In the genomic region with DNA sequence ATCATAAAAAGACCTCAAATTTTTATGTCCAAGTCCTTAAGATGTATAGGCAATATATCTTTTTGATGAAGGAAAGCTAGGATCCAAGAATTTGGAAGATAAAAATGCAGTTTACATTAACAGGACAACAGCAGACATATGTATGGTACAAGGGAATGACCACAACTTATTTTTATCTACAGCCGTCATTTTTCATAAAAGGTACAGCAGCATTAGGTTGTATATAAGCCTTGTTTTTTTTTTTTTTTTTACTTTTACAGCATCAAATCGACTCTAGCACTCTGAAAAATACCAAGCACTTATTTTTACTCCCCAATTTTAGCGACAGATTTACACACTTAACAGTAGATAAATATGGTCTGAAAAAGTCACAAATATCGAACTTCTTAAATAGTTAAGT, we compare ENCODE assay signal across 9 cellular contexts. TPM values are rescaled to one million over a fixed set of nuclear protein-coding genes. Genes with fewer than 3 reads are reported as not detected.
DNase-seq lines count a peak whose midpoint lies in the region; ATAC-seq lines count a peak whose summit lies in the region.
"Had no signal": no experiment of that assay in that cellular context is flagged by ENCODE, and none has a peak within 500 bp of the region (broad histone marks: within the 10 kb centered on the region; RNA-seq: fewer than 3 reads in every experiment).

No MANE protein-coding gene starts in this region.

- peak overlapping the region; percentile 100 for H3K27ac Mint-ChIP-seq in activated CD4-positive, alpha-beta T cell treated with anti-CD3 and anti-CD28 coated beads for 36 hours
- peak overlapping the region; percentile 94 for H3K27ac Mint-ChIP-seq in activated T-helper 17 cell treated with anti-CD3 and anti-CD28 coated beads, Interleukin-2, amount 50 U/mL, for 72 hours
- peak overlapping the region; percentile 87 to 96 (median 94) for H3K27ac Mint-ChIP-seq in immature natural killer cell

- peak overlapping the region; percentile 97 for H3K27ac ChIP-seq in subcutaneous abdominal adipose tissue (ENCODE audit: low read depth, low read length)

- H3K9ac ChIP-seq in subcutaneous abdominal adipose tissue (ENCODE audit: low read length in 5 of 5): peak overlapping the region in 4 of 5 donors; percentile 98 to 99 (median 98)

- peaks cover 54% of the 10 kb centered on the region for H3K36me3 Mint-ChIP-seq in activated CD4-positive, alpha-beta T cell treated with anti-CD3 and anti-CD28 coated beads for 36 hours (ENCODE audit: low read depth)
- peaks cover 68% of the 10 kb centered on the region for H3K36me3 Mint-ChIP-seq in activated T-helper 17 cell treated with anti-CD3 and anti-CD28 coated beads, Interleukin-2, amount 50 U/mL, for 72 hours (ENCODE audit: low read depth)
- peaks cover 3 to 6% (median 4%) of the 10 kb centered on the region in 3 donors for H3K36me3 Mint-ChIP-seq in immature natural killer cell

- no peak for ATAC-seq in activated CD4-positive, alpha-beta T cell treated with anti-CD3 and anti-CD28 coated beads for 36 hours
- no peak for ATAC-seq in activated T-helper 17 cell treated with anti-CD3 and anti-CD28 coated beads, Interleukin-2, amount 50 U/mL, for 72 hours (replicated peaks)
- ATAC-seq in HG02588 (IDR thresholded peaks at IDR 0.05; ENCODE audit: unreplicated experiment) (no peak), HG03442 (IDR thresholded peaks at IDR 0.05; ENCODE audit: unreplicated experiment) (no peak)

- no peaks in the 10 kb centered on the region for H3K27me3 Mint-ChIP-seq in activated CD4-positive, alpha-beta T cell treated with anti-CD3 and anti-CD28 coated beads for 36 hours
- H3K27me3 Mint-ChIP-seq in activated T-helper 17 cell treated with anti-CD3 and anti-CD28 coated beads, Interleukin-2, amount 50 U/mL, for 72 hours: no peaks in the 10 kb centered on the region
- peaks cover 4 to 13% (median 8%) of the 10 kb centered on the region in 3 donors for H3K27me3 Mint-ChIP-seq in immature natural killer cell (ENCODE audit: low read depth in 3 of 3)

- H3K27me3 ChIP-seq in subcutaneous abdominal adipose tissue (ENCODE audit: control insufficient read depth in 5 of 5, insufficient read depth in 4 of 5, low read length in 5 of 5): no peaks in the 10 kb centered on the region

- peak overlapping the region; percentile 76 to 92 (median 87) for H3K4me3 ChIP-seq in subcutaneous abdominal adipose tissue (ENCODE audit: low read depth in 1 of 5, low read length in 5 of 5)

- H3K4me3 Mint-ChIP-seq in activated CD4-positive, alpha-beta T cell treated with anti-CD3 and anti-CD28 coated beads for 36 hours: peak overlapping the region; percentile 97
- H3K4me3 Mint-ChIP-seq in activated T-helper 17 cell treated with anti-CD3 and anti-CD28 coated beads, Interleukin-2, amount 50 U/mL, for 72 hours: peak overlapping the region; percentile 96
- H3K4me3 Mint-ChIP-seq in immature natural killer cell: peak overlapping the region; percentile 87 to 97 (median 91)

- intact Hi-C loops in activated CD4-positive, alpha-beta T cell treated with anti-CD3 and anti-CD28 coated beads for 36 hours (cut with DNase I, micrococcal nuclease): loop anchor here in 1 of 2 experiments (10.0 kb wide), 1 partner anchor 666 kb away; a partner anchor contains a TSS

- DNase-seq in activated CD4-positive, alpha-beta T cell treated with anti-CD3 and anti-CD28 coated beads for 36 hours: no peak
- no peak for DNase-seq in activated CD4-positive, alpha-beta T cell treated with anti-CD3 and anti-CD28 coated beads for 1 hour
- DNase-seq in immature natural killer cell (no peak), NCI-H510A (lab: John Stamatoyannopoulos, UW) (no peak)
- DNase-seq: C1 segment of cervical spinal cord had no signal

- H3K36me3 ChIP-seq in subcutaneous abdominal adipose tissue (ENCODE audit: control insufficient read depth in 5 of 5, insufficient read depth in 5 of 5, low read length in 5 of 5): peaks cover 3 to 7% (median 6%) of the 10 kb centered on the region in 5 donors

- H3K4me1 Mint-ChIP-seq in activated CD4-positive, alpha-beta T cell treated with anti-CD3 and anti-CD28 coated beads for 36 hours: peaks cover 49% of the 10 kb centered on the region
- peaks cover 39% of the 10 kb centered on the region for H3K4me1 Mint-ChIP-seq in activated T-helper 17 cell treated with anti-CD3 and anti-CD28 coated beads, Interleukin-2, amount 50 U/mL, for 72 hours
- H3K4me1 Mint-ChIP-seq in immature natural killer cell: peaks cover 61 to 71% of the 10 kb centered on the region in 2 donors

- H3K9me3 ChIP-seq in subcutaneous abdominal adipose tissue (ENCODE audit: control insufficient read depth in 5 of 5, low read length in 5 of 5): no peaks in the 10 kb centered on the region

- POLR2A ChIA-PET in activated CD4-positive, alpha-beta T cell treated with anti-CD3 and anti-CD28 coated beads for 36 hours (lab: Charles Lee): interaction anchor here (1.8 kb wide), 1 partner anchor 11 kb away, joined by 6 read pairs; no protein-coding TSS in a partner anchor

- CTCF ChIA-PET in activated CD4-positive, alpha-beta T cell treated with anti-CD3 and anti-CD28 coated beads for 36 hours (lab: Charles Lee): interaction anchor here (0.7 to 1.6 kb wide), 2 partner anchors 15 to 235 kb away, joined by 3 to 5 read pairs; a partner anchor contains a TSS

- H3K9me3 Mint-ChIP-seq in activated CD4-positive, alpha-beta T cell treated with anti-CD3 and anti-CD28 coated beads for 36 hours (ENCODE audit: low read depth): no peaks in the 10 kb centered on the region
- H3K9me3 Mint-ChIP-seq in activated T-helper 17 cell treated with anti-CD3 and anti-CD28 coated beads, Interleukin-2, amount 50 U/mL, for 72 hours: no peaks in the 10 kb centered on the region
- no peaks in the 10 kb centered on the region for H3K9me3 Mint-ChIP-seq in immature natural killer cell

- H3K4me1 ChIP-seq in subcutaneous abdominal adipose tissue (ENCODE audit: control insufficient read depth in 5 of 5, insufficient read depth in 5 of 5, low read length in 5 of 5): peaks cover 3 to 47% (median 41%) of the 10 kb centered on the region in 5 donors

RNA-seq across cellular contexts. Expression of a gene that starts 1.3 kb away (rescaled TPM):
- 100 to 1,000 TPM; 213 to 225 TPM for total RNA-seq in activated CD4-positive, alpha-beta T cell treated with anti-CD3 and anti-CD28 coated beads for 36 hours
- 100 to 1,000 TPM; 168 to 199 TPM for total RNA-seq in activated T-helper 17 cell treated with anti-CD3 and anti-CD28 coated beads, Interleukin-2, amount 50 U/mL, for 72 hours
- polyA plus RNA-seq in immature natural killer cell: 100 to 1,000 TPM in 1 of 3 donors, 10 to 100 TPM in 2; 87.7 to 113 (median 95.0) TPM

RNA-seq across cellular contexts. Expression of a gene that starts 19.2 kb away (rescaled TPM):
- 100 to 1,000 TPM; 133 to 142 TPM for total RNA-seq in activated CD4-positive, alpha-beta T cell treated with anti-CD3 and anti-CD28 coated beads for 36 hours
- total RNA-seq in activated T-helper 17 cell treated with anti-CD3 and anti-CD28 coated beads, Interleukin-2, amount 50 U/mL, for 72 hours: 100 to 1,000 TPM; 112 to 125 TPM
- 100 to 1,000 TPM in 2 of 3 donors, 10 to 100 TPM in 1; 89.9 to 118 (median 104) TPM for polyA plus RNA-seq in immature natural killer cell
